Comparison of ENCODE assay signal across 7 cellular contexts in the genomic region with DNA sequence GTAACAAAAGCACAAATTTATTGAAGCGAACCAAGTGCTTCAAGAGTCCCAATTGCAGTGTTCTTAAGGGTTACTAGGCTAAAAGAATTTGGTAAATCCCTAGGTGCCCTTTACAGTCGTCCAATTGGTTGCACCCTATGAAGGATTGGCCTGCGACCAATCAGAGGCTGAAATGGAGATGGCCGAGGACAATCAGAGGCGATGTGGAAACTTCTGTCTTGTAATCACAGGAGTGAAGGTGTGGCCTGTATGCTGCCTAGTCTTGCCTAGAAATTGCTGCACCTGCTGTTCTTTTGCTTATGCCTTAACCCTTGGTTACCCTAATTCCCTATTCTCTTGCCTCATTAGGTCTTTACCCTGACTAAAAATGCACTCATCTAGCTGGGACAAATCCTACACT. TPM values are rescaled to one million over a fixed set of nuclear protein-coding genes. Genes with fewer than 3 reads are reported as not detected.
DNase-seq lines count a peak whose midpoint lies in the region; ATAC-seq and TF ChIP-seq lines count a peak whose summit lies in the region.

No MANE protein-coding gene starts in this region.

- peak overlapping the region; percentile 89 for H3K4me3 Mint-ChIP-seq in progenitor cell of endocrine pancreas (ENCODE audit: low read depth)

- DNase-seq in H7 (peak; percentile 33), NCI-H2171 treated with DMSO at 0.1 percent for 48 hours (lab: John Stamatoyannopoulos, UW) (peak; percentile 70), dorsolateral prefrontal cortex (peak in 2 of 10 donors; percentile 13 to 31), progenitor cell of endocrine pancreas (ENCODE audit: low spot score, unreplicated experiment) (no peak), dedifferentiated amniotic fluid mesenchymal stem cell (ENCODE audit: extremely low spot score) (no peak)

- TF ChIP-seq CTCF in dorsolateral prefrontal cortex (IDR thresholded peaks at IDR 0.05 in 54 of 56, conservative IDR thresholded peaks at IDR 0.05 in 2 of 56; ENCODE audit: low read depth in 1 of 56, partially characterized antibody in 56 of 56) (no peak), progenitor cell of endocrine pancreas (IDR thresholded peaks at IDR 0.05; ENCODE audit: unreplicated experiment) (no peak)

- peaks cover 30% of the 10 kb centered on the region for H3K4me1 Mint-ChIP-seq in progenitor cell of endocrine pancreas (ENCODE audit: low read depth)

- intact Hi-C loops in dorsolateral prefrontal cortex (cut with DNase I): loop anchor here (2.0 to 5.0 kb wide), 4 partner anchors 90 to 305 kb away; partner anchors contain the start of genes GRSF1 (in 1 of the 2), MOB1B (in 1 of the 2) and UTP3 (in 1 of the 2)

- H3K27me3 ChIP-seq in H7 (ENCODE audit: control insufficient read depth, insufficient read depth, low read length) (no peaks in the 10 kb centered on the region), dorsolateral prefrontal cortex (no peaks in the 10 kb centered on the region)

- no peaks in the 10 kb centered on the region for H3K9me3 Mint-ChIP-seq in progenitor cell of endocrine pancreas (ENCODE audit: low read depth)

- H3K27me3 Mint-ChIP-seq in progenitor cell of endocrine pancreas: no peaks in the 10 kb centered on the region

- no peak overlapping the region for H3K4me3 ChIP-seq in H7 (ENCODE audit: insufficient read depth, low read depth, low read length)
- peak overlapping the region in 56 of 59 donors; percentile 64 to 95 (median 88) for H3K4me3 ChIP-seq in dorsolateral prefrontal cortex

- no peaks in the 10 kb centered on the region for H3K36me3 ChIP-seq in H7 (replicated peaks; ENCODE audit: control insufficient read depth, insufficient read depth, low read length)

- H3K27ac ChIP-seq in dorsolateral prefrontal cortex: peak overlapping the region in 41 of 59 donors; percentile 26 to 97 (median 90)

- no peak for ATAC-seq in HG03378 (IDR thresholded peaks at IDR 0.05; ENCODE audit: unreplicated experiment)
- no peak for ATAC-seq in HG03469 (IDR thresholded peaks at IDR 0.05; ENCODE audit: unreplicated experiment)

- H3K27ac Mint-ChIP-seq in progenitor cell of endocrine pancreas: no peak overlapping the region

- no peaks in the 10 kb centered on the region for H3K36me3 Mint-ChIP-seq in progenitor cell of endocrine pancreas (ENCODE audit: insufficient read depth)

RNA-seq across cellular contexts. Expression of gene DCK, which starts 1.1 kb away (rescaled TPM):
- 26.5 and 31.7 TPM in 2 replicates for total RNA-seq in H7 (2014; rRNA removed; shearing (Covaris generic))
- total RNA-seq in dorsolateral prefrontal cortex (10 to 100 TPM; 12.5 to 37.5 (median 22.1) TPM), progenitor cell of endocrine pancreas (15.3 and 19.6 TPM in 2 replicates)

Comparison
In these comparisons a context has a peak if more than half of its experiments do, and no peak if none do; other contexts are left out.
1. DNase-seq: peak in H7 (single experiment) and NCI-H2171 treated with DMSO at 0.1 percent for 48 hours (single experiment); none in progenitor cell of endocrine pancreas (single experiment) and dedifferentiated amniotic fluid mesenchymal stem cell (single experiment).